ENCODE assay signal across 13 cellular contexts in the genomic region with DNA sequence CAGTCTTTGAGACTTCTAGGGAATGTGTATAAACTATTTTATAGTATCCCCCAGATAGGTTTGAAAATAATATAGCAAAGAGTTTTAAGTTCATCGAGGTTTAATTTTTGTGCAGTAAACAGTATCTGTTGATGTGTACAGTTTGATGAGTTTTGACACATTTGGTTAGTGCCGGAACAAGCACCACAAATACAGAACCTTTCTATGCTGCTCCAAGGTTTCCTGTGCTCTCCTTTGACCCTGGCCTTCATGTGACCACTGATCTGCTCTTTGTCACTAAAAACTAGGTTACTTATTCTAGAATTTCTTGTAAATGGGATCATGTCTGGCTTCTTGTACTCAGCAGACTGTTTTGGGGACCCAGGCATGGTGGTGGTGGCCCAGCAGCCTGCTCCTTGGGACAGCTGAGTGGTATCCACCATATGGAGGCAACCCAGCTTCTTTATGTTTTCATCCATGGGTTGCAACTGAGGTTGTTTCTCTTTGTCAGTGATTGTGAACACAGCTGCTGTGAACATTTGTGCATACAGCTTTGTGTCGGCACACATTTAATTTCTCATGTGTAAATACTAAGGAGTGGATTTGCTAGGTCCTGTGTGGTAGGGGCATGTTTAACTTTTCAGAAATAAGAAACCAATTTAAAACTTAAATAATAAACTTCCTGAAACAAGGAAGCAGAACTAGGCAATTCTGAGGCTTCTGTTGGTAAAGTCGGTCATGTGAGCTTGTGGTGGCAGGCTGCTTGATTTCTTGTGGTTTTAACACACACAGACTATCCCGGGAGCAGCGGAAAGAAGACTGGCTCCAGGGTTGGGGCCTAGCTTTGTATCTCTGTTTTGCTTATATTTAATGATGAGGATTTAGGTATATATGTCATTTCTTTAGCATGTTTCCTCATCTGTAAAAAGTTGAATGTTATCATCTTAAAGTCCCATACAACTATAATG.
DNase-seq lines count a peak whose midpoint lies in the region; ATAC-seq, FAIRE-seq and TF ChIP-seq lines count a peak whose summit lies in the region.
"Had no signal": no experiment of that assay in that cellular context is flagged by ENCODE, and none has a peak within 500 bp of the region (broad histone marks: within the 10 kb centered on the region; RNA-seq: fewer than 3 reads in every experiment).

No MANE protein-coding gene starts in this region.

- H3K27ac ChIP-seq in BLaER1 treated with 17β-estradiol and CSF1 and Interleukin-3, amounts not matched to agents 10 nM and 100 nM: peak overlapping the region; percentile 67 to 99 (median 94)
- H3K27ac ChIP-seq in PC-3 (ENCODE audit: low read length): peak overlapping the region; percentile 95

- H3F3A ChIP-seq in PC-3 (ENCODE audit: low read length, unreplicated experiment): peaks cover 8% of the 10 kb centered on the region

- CTCF ChIA-PET in PC-3 (lab: Charles Lee): no interaction called here

- H3K9me3 ChIP-seq in BLaER1 treated with 17β-estradiol and CSF1 and Interleukin-3, amounts not matched to agents 10 nM and 100 nM (replicated peaks in 1 of 11): peaks cover 0 to 40% (median 18%) of the 10 kb centered on the region in 11 experiments; a peak in 13 of 22 replicates
- H3K9me3 ChIP-seq in PC-3 (ENCODE audit: low read length): no peaks in the 10 kb centered on the region

- H3K4me3 ChIP-seq in BLaER1 treated with 17β-estradiol and CSF1 and Interleukin-3, amounts not matched to agents 10 nM and 100 nM: peak overlapping the region in 6 of 10 experiments; percentile 23 to 43 (median 36); a peak in 10 of 20 replicates
- no peak overlapping the region for H3K4me3 ChIP-seq in PC-3 (ENCODE audit: low read length)

- ATAC-seq in HG02973 (IDR thresholded peaks at IDR 0.05; ENCODE audit: unreplicated experiment) (peak; percentile 29), PC-3 (peak; percentile 14), GM21367 (IDR thresholded peaks at IDR 0.05; ENCODE audit: unreplicated experiment) (no peak)
- ATAC-seq: left colon, Panc1 had no signal

- POLR2A ChIA-PET in PC-3 (lab: Charles Lee; ENCODE audit: unreplicated experiment): no interaction called here

- peak overlapping the region; percentile 46; the same call in 1 of the 2 replicates for H2AFZ ChIP-seq in PC-3 (ENCODE audit: low read length)

- DNase-seq in PC-3 (no peak), globus pallidus (ENCODE audit: low spot score) (peak; percentile 11), D721Med (ENCODE audit: insufficient read length, low spot score) (no peak), NCI-H1436 treated with DMSO at 0.1 percent for 48 hours (lab: John Stamatoyannopoulos, UW) (no peak), NCI-H526 treated with DMSO at 0.1 percent for 48 hours (lab: John Stamatoyannopoulos, UW) (no peak)
- DNase-seq: activated naive CD8-positive, alpha-beta T cell treated with anti-CD3 and anti-CD28 coated beads, Interleukin-2, amount 10 ng/mL, durations not matched to agents 7 days and 5 days; dermis blood vessel endothelial cell; NCI-H1694 treated with DMSO at 0.1 percent for 48 hours had no signal

- BruUV-seq in PC-3 (replicated peaks; lab: Mats Ljungman, UMichigan): no TSS peak

- intact Hi-C loops in PC-3 (cut with micrococcal nuclease): loop anchor here (1.0 kb wide), 3 partner anchors 24 to 91 kb away; no protein-coding TSS in a partner anchor

- no peaks in the 10 kb centered on the region for H3K27me3 ChIP-seq in BLaER1 treated with 17β-estradiol and CSF1 and Interleukin-3, amounts not matched to agents 10 nM and 100 nM
- no peaks in the 10 kb centered on the region for H3K27me3 ChIP-seq in PC-3 (ENCODE audit: low read length)

- no peaks in the 10 kb centered on the region for H3K79me2 ChIP-seq in PC-3 (ENCODE audit: low read length)

- TF ChIP-seq CTCF in PC-3 (conservative IDR thresholded peaks at IDR 0.05; ENCODE audit: low read depth, low read length): no peak
- no peak for TF ChIP-seq CTCF in D721Med (IDR thresholded peaks at IDR 0.05; ENCODE audit: insufficient read depth, missing control alignments)

- H3K4me2 ChIP-seq in BLaER1 treated with 17β-estradiol and CSF1 and Interleukin-3, amounts not matched to agents 10 nM and 100 nM: peak overlapping the region; percentile 72 to 97 (median 86)
- H3K4me2 ChIP-seq in PC-3 (ENCODE audit: low read length): peak overlapping the region; percentile 57

- no peaks in the 10 kb centered on the region for H3K9me2 ChIP-seq in PC-3 (replicated peaks; ENCODE audit: low read length)

- FAIRE-seq in D721Med (lab: Jason Lieb, UNC): no peak

- H3K9ac ChIP-seq in BLaER1 treated with 17β-estradiol and CSF1 and Interleukin-3, amounts not matched to agents 10 nM and 100 nM: peak overlapping the region; percentile 44 to 89 (median 78); a peak in 21 of 22 replicates
- peak overlapping the region; percentile 53 for H3K9ac ChIP-seq in PC-3 (ENCODE audit: low read length)

- peaks cover 30 to 69% (median 58%) of the 10 kb centered on the region in 10 experiments for H3K4me1 ChIP-seq in BLaER1 treated with 17β-estradiol and CSF1 and Interleukin-3, amounts not matched to agents 10 nM and 100 nM
- H3K4me1 ChIP-seq in PC-3 (ENCODE audit: insufficient read depth, low read length): peaks cover 24% of the 10 kb centered on the region

- peaks cover 0 to 18% (median 0%) of the 10 kb centered on the region in 11 experiments; a peak in 2 of 22 replicates for H3K36me3 ChIP-seq in BLaER1 treated with 17β-estradiol and CSF1 and Interleukin-3, amounts not matched to agents 10 nM and 100 nM
- H3K36me3 ChIP-seq in PC-3 (ENCODE audit: low read depth, low read length): no peaks in the 10 kb centered on the region

- no peaks in the 10 kb centered on the region for H4K20me1 ChIP-seq in BLaER1 treated with 17β-estradiol and CSF1 and Interleukin-3, amounts not matched to agents 10 nM and 100 nM
- no peaks in the 10 kb centered on the region for H4K20me1 ChIP-seq in PC-3 (ENCODE audit: low read length)
